35 cellular contexts compared by ENCODE assay signal in genomic region chrX:71809886-71810285, GRCh38. TPM values are rescaled to one million over a fixed set of nuclear protein-coding genes. Genes with fewer than 3 reads are reported as not detected.
DNase-seq lines count a peak whose midpoint lies in the region; ATAC-seq, FAIRE-seq and TF ChIP-seq lines count a peak whose summit lies in the region.
"Had no signal": no experiment of that assay in that cellular context is flagged by ENCODE, and none has a peak within 500 bp of the region (broad histone marks: within the 10 kb centered on the region; RNA-seq: fewer than 3 reads in every experiment).

No MANE protein-coding gene starts in this region.

- no peak for ATAC-seq in HG03159 (IDR thresholded peaks at IDR 0.05; ENCODE audit: unreplicated experiment)
- ATAC-seq: activated naive CD4-positive, alpha-beta T cell treated with anti-CD3 and anti-CD28 coated beads, Interleukin-2, amount 50 U/mL, for 72 hours; gastroesophageal sphincter; left lobe of liver; right lobe of liver had no signal

- dilution Hi-C loops in mammary epithelial cell (cut with HindIII; ENCODE audit: low sequenced_read_pairs): no loop called here

- intact Hi-C loops in mammary epithelial cell (cut with micrococcal nuclease): no loop called here

- H3K4me2 ChIP-seq in mammary epithelial cell (ENCODE audit: insufficient read depth, low read depth, low read length): no peak overlapping the region

- BruUV-seq in mammary epithelial cell (replicated peaks; lab: Mats Ljungman, UMichigan): no TSS peak

- H3K9me3 ChIP-seq in mammary epithelial cell (replicated peaks; ENCODE audit: insufficient read depth, low read length): peaks cover 4% of the 10 kb centered on the region
- H3K9me3 ChIP-seq: esophagus squamous epithelium, gastroesophageal sphincter, Peyer's patch, right lobe of liver, SJSA1 had no signal

- no peaks in the 10 kb centered on the region for H3K79me2 ChIP-seq in mammary epithelial cell (ENCODE audit: insufficient read depth, low read length)

- H2AFZ ChIP-seq in mammary epithelial cell (ENCODE audit: low read depth, low read length): peak overlapping the region; percentile 30

- 51% methylated on average over 8 of the region's 10 CpGs for WGBS in mammary epithelial cell (ENCODE audit: low coverage, missing lambda C conversion rate)

- CTCF ChIA-PET in mammary epithelial cell (lab: Charles Lee; ENCODE audit: low non-redundant PET) (no interaction called here), GM10248 (lab: Yijun Ruan, JAX) (no interaction called here)

- in situ Hi-C loops in mammary epithelial cell (cut with MboI; ENCODE audit: low sequenced_read_pairs in 2 of 2): no loop called here

- H3K27ac ChIP-seq in mammary epithelial cell (ENCODE audit: insufficient read depth, low read depth, low read length): no peak overlapping the region
- H3K27ac ChIP-seq: 22Rv1, cardiac muscle cell, coronary artery, esophagus squamous epithelium, gastroesophageal sphincter, Peyer's patch, right lobe of liver, SJSA1, upper lobe of left lung had no signal

- no peak for FAIRE-seq in urothelium cell line (lab: Jason Lieb, UNC)

- POLR2A ChIA-PET in GM10248 (lab: Yijun Ruan, JAX): no interaction called here

- TF ChIP-seq CTCF in mammary epithelial cell (conservative IDR thresholded peaks at IDR 0.05 in 1 of 2, IDR thresholded peaks at IDR 0.05 in 1 of 2; ENCODE audit: extremely low read depth in 1 of 2, insufficient read depth in 1 of 2, low read depth in 1 of 2, low read length in 2 of 2) (no peak), GM10248 (IDR thresholded peaks at IDR 0.05; ENCODE audit: control extremely low read depth, extremely low read depth, low read depth, missing control alignments) (no peak)

- no peaks in the 10 kb centered on the region for H3K4me1 ChIP-seq in mammary epithelial cell (ENCODE audit: insufficient read depth, low read length)
- H3K4me1 ChIP-seq: esophagus squamous epithelium, gastroesophageal sphincter, Peyer's patch, right lobe of liver, SJSA1, upper lobe of left lung had no signal

- DNase-seq in DMS53 (lab: John Stamatoyannopoulos, UW) (peak; percentile 53), DMS53 treated with DMSO at 0.1 percent for 48 hours (lab: John Stamatoyannopoulos, UW; ENCODE audit: unreplicated experiment) (no peak), NCI-H226 (peak; percentile 80), mammary epithelial cell (peak; percentile 72), urothelium cell line (ENCODE audit: low spot score) (peak; percentile 7), GM10248 (ENCODE audit: extremely low spot score) (no peak), glomerular visceral epithelial cell (ENCODE audit: extremely low spot score) (no peak)
- DNase-seq: activated CD4-positive, alpha-beta memory T cell treated with anti-CD3 and anti-CD28 coated beads, Interleukin-2, amount 10 ng/mL, durations not matched to agents 7 days and 5 days; activated CD4-positive, alpha-beta T cell treated with anti-CD3 and anti-CD28 coated beads for 1 hour; CD4-positive, alpha-beta T cell; endodermal cell; esophagus squamous epithelium; H9; hippocampal formation; immature natural killer cell; mesenchymal stem cell; MM.1S; NCI-H1417; NCI-H510A; NK-92 treated with Interleukin-12 subunit alpha and Interleukin-12 subunit beta, amount 100 ng/mL, for 24 hours; Peyer's patch; stimulated activated CD4-positive, alpha-beta T cell treated with anti-CD3 and anti-CD28 coated beads, Interleukin-12 subunit alpha, Interleukin-12 subunit beta, amount 100 ng/mL, for 4 hours; stimulated activated CD4-positive, alpha-beta T cell treated with anti-CD3 and anti-CD28 coated beads, Interleukin-4, amount 100 ng/mL, for 1 hour; upper lobe of left lung had no signal

- no peak overlapping the region for H3K4me3 ChIP-seq in mammary epithelial cell (replicated peaks in 1 of 3; ENCODE audit: insufficient read depth in 1 of 3, low read depth in 2 of 3, low read length in 3 of 3)
- H3K4me3 ChIP-seq: cardiac muscle cell, coronary artery, esophagus squamous epithelium, gastroesophageal sphincter, Peyer's patch, right lobe of liver, SJSA1, upper lobe of left lung had no signal

- H3K27me3 ChIP-seq in mammary epithelial cell (ENCODE audit: insufficient read depth, low read length): no peaks in the 10 kb centered on the region
- H3K27me3 ChIP-seq: cardiac muscle cell, esophagus squamous epithelium, gastroesophageal sphincter, Peyer's patch, right lobe of liver, SJSA1, upper lobe of left lung had no signal

- H3K9ac ChIP-seq in mammary epithelial cell (ENCODE audit: insufficient read depth, low read length): no peak overlapping the region

- H4K20me1 ChIP-seq in mammary epithelial cell (ENCODE audit: insufficient read depth, low read length): no peaks in the 10 kb centered on the region

- no peaks in the 10 kb centered on the region for H3K36me3 ChIP-seq in mammary epithelial cell (ENCODE audit: insufficient read depth, low read length)
- H3K36me3 ChIP-seq: cardiac muscle cell, esophagus squamous epithelium, gastroesophageal sphincter, Peyer's patch, right lobe of liver, SJSA1, upper lobe of left lung had no signal

RNA-seq across cellular contexts. Expression of gene CXorf49B, which starts 46.7 kb away (rescaled TPM):
- total RNA-seq in mammary epithelial cell: not detected
- not detected for polyA plus RNA-seq in mammary epithelial cell
- not detected for polyA minus RNA-seq in mammary epithelial cell
- total RNA-seq: activated CD4-positive, alpha-beta memory T cell treated with anti-CD3 and anti-CD28 coated beads, Interleukin-2, amount 10 ng/mL, durations not matched to agents 7 days and 5 days; activated naive CD4-positive, alpha-beta T cell treated with anti-CD3 and anti-CD28 coated beads, Interleukin-2, amount 50 U/mL, for 72 hours; activated T-helper 2 cell treated with anti-CD3 and anti-CD28 coated beads, Interferon-gamma antibody, Interleukin-2, Interleukin-4, amounts not matched to agents 10 μg/mL and 5 μg/mL and 100 μg/mL, durations not matched to agents 14 hours and 24 hours and 36 hours; cardiac muscle cell; CD4-positive, alpha-beta T cell; endodermal cell; esophagus squamous epithelium; gastroesophageal sphincter; H9; left lobe of liver; Peyer's patch; right lobe of liver; SJSA1; subcutaneous adipose tissue; upper lobe of left lung had no signal
- polyA plus RNA-seq: cardiac muscle cell, immature natural killer cell had no signal

Comparison
In these comparisons a context has a peak if more than half of its experiments do, and no peak if none do; other contexts are left out.
1. DNase-seq: peak in DMS53 (single experiment), NCI-H226 (single experiment), mammary epithelial cell (single experiment) and urothelium cell line (single experiment); none in DMS53 treated with DMSO at 0.1 percent for 48 hours (single experiment), GM10248 (single experiment) and glomerular visceral epithelial cell (single experiment).